In the genomic region with DNA sequence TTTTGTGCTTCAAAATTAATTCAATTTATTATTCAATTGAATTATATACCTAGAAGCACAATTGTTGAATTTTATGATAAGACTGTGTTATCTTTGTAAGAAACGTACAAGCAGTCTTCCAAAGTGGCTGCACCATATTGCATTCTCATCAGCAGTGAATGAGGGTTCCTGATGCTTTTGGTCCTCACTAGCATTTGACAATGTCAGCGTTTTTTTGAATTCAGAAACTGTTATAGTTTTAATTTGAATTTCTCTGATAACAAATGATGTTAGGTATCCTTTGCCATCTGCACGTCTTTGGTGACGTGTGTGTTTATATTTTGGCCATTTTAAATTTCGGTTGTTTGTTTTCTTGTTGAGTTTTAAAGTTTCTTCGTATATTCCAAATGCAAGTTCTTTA, we compare ENCODE assay signal across 35 cellular contexts.
"Had no signal": no experiment of that assay in that cellular context is flagged by ENCODE, and none has a peak within 500 bp of the region (broad histone marks: within the 10 kb centered on the region; RNA-seq: fewer than 3 reads in every experiment).

No MANE protein-coding gene starts in this region.

- H3K27me3 ChIP-seq: MG63 had no signal

- H3K36me3 ChIP-seq: MG63 had no signal

- H3K4me3 ChIP-seq: MG63 had no signal

- DNase-seq: Kasumi-1, MG63, MM.1S, MV-4-11, NCI-H1048, NCI-H1092, NCI-H1092 treated with DMSO at 0.1 percent for 48 hours, NCI-H1105, NCI-H1105 treated with DMSO at 0.1 percent for 48 hours, NCI-H1417, NCI-H1417 treated with DMSO at 0.1 percent for 48 hours, NCI-H1436, NCI-H1436 treated with DMSO at 0.1 percent for 48 hours, NCI-H146, NCI-H1694, NCI-H1694 treated with DMSO at 0.1 percent for 48 hours, NCI-H187, NCI-H187 treated with DMSO at 0.1 percent for 48 hours, NCI-H1930, NCI-H2029, NCI-H2029 treated with DMSO at 0.1 percent for 48 hours, NCI-H2081, NCI-H2081 treated with DMSO at 0.1 percent for 48 hours, NCI-H2107, NCI-H2171, NCI-H2171 treated with DMSO at 0.1 percent for 48 hours, NCI-H2227 treated with DMSO at 0.1 percent for 48 hours, NCI-H226, NCI-H345, NCI-H446, NCI-H446 treated with DMSO at 0.1 percent for 48 hours, NCI-H510A, NCI-H510A treated with DMSO at 0.1 percent for 48 hours, NCI-H524, NCI-H524 treated with DMSO at 0.1 percent for 48 hours had no signal

- H3K9me3 ChIP-seq: MG63 had no signal
